2 cellular contexts compared by ENCODE assay signal in the genomic region with DNA sequence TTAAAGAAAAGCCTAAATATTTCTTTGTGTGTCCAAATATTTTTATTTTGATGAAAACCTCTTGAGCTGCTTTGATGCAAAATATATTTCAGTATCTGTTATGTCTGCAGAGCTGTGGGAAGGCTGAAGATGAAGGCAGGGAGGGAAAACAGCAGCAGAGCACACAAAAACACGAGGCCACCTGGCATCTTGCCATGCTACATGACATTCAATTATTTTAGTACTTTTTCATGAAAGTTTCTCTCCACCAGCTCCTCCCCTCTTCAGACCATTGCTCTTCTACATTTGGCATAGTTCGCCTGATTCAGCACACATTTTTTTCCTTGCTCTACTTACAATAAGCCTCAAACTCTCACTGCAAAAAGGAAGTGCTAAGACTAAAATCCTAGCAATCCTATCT.
TF ChIP-seq lines count a peak whose summit lies in the region.

No MANE protein-coding gene starts in this region.

TF ChIP-seq in GM23338, 12 proteins besides CTCF, POLR2A, EP300 and RAD21:
- TF ChIP-seq, protein P1, sequence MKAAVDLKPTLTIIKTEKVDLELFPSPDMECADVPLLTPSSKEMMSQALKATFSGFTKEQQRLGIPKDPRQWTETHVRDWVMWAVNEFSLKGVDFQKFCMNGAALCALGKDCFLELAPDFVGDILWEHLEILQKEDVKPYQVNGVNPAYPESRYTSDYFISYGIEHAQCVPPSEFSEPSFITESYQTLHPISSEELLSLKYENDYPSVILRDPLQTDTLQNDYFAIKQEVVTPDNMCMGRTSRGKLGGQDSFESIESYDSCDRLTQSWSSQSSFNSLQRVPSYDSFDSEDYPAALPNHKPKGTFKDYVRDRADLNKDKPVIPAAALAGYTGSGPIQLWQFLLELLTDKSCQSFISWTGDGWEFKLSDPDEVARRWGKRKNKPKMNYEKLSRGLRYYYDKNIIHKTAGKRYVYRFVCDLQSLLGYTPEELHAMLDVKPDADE (IDR thresholded peaks at IDR 0.05) = no peak
- peak; percentile 27 for TF ChIP-seq EZH2 (IDR thresholded peaks at IDR 0.05; ENCODE audit: low read depth, unreplicated experiment)

TF ChIP-seq in endothelial cell of umbilical vein, 7 proteins besides CTCF, POLR2A, EP300 and RAD21:
- TF ChIP-seq GATA2 (IDR thresholded peaks at IDR 0.05; ENCODE audit: insufficient read depth, insufficient read length, low read depth, low read length) (no peak), JUN (IDR thresholded peaks at IDR 0.05; ENCODE audit: borderline replicate concordance, insufficient read depth, insufficient read length, low read depth) (no peak), EZH2 (IDR thresholded peaks at IDR 0.05; ENCODE audit: borderline replicate concordance, low read depth, low read length, severe bottlenecking) (no peak), FOS (IDR thresholded peaks at IDR 0.05; ENCODE audit: borderline replicate concordance, insufficient read depth, low read length) (no peak), MYC (IDR thresholded peaks at IDR 0.05; ENCODE audit: low read depth, low read length) (no peak), POLR2AphosphoS5 (IDR thresholded peaks at IDR 0.05; ENCODE audit: insufficient read depth, low read depth, low read length) (no peak)
- TF ChIP-seq, protein P2, sequence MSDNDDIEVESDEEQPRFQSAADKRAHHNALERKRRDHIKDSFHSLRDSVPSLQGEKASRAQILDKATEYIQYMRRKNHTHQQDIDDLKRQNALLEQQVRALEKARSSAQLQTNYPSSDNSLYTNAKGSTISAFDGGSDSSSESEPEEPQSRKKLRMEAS (IDR thresholded peaks at IDR 0.05; ENCODE audit: insufficient read depth, insufficient read length) = no peak
